ENCODE assay signal across 2 cellular contexts in genomic region chr19:18815673-18816072, GRCh38.
TF ChIP-seq lines count a peak whose summit lies in the region.

No MANE protein-coding gene starts in this region.

TF ChIP-seq in IMR-90, 13 proteins besides CTCF, POLR2A, EP300 and RAD21:
- TF ChIP-seq, protein P1, sequence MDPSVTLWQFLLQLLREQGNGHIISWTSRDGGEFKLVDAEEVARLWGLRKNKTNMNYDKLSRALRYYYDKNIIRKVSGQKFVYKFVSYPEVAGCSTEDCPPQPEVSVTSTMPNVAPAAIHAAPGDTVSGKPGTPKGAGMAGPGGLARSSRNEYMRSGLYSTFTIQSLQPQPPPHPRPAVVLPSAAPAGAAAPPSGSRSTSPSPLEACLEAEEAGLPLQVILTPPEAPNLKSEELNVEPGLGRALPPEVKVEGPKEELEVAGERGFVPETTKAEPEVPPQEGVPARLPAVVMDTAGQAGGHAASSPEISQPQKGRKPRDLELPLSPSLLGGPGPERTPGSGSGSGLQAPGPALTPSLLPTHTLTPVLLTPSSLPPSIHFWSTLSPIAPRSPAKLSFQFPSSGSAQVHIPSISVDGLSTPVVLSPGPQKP (IDR thresholded peaks at IDR 0.05; ENCODE audit: borderline replicate concordance, low read depth, low read length) = no peak
- TF ChIP-seq CEBPB (IDR thresholded peaks at IDR 0.05; ENCODE audit: low read depth, low read length) (no peak), FOS (IDR thresholded peaks at IDR 0.05; ENCODE audit: low read depth, low read length) (no peak), SMC3 (IDR thresholded peaks at IDR 0.05; ENCODE audit: low read depth, low read length) (no peak), MAFK (IDR thresholded peaks at IDR 0.05; ENCODE audit: low read depth, low read length) (no peak), NFE2L2 (IDR thresholded peaks at IDR 0.05; ENCODE audit: low read depth, low read length) (no peak), MXI1 (IDR thresholded peaks at IDR 0.05; ENCODE audit: borderline replicate concordance, low read depth, low read length) (no peak), RFX5 (IDR thresholded peaks at IDR 0.05; ENCODE audit: low read depth, low read length) (no peak), MAZ (IDR thresholded peaks at IDR 0.05; ENCODE audit: borderline replicate concordance, low read depth, low read length) (no peak)
- TF ChIP-seq, protein P2, sequence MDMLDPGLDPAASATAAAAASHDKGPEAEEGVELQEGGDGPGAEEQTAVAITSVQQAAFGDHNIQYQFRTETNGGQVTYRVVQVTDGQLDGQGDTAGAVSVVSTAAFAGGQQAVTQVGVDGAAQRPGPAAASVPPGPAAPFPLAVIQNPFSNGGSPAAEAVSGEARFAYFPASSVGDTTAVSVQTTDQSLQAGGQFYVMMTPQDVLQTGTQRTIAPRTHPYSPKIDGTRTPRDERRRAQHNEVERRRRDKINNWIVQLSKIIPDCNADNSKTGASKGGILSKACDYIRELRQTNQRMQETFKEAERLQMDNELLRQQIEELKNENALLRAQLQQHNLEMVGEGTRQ (IDR thresholded peaks at IDR 0.05; ENCODE audit: low read depth, low read length) = no peak

TF ChIP-seq in K562, 482 proteins besides CTCF, POLR2A, EP300 and RAD21:
- TF ChIP-seq ZNF584 (CRISPR knock-in tag; IDR thresholded peaks at IDR 0.05; ENCODE audit: low read depth) (no peak), RBM25 (IDR thresholded peaks at IDR 0.05; ENCODE audit: low read depth, low read length, severe bottlenecking) (peak; percentile 15), HNRNPL (IDR thresholded peaks at IDR 0.05; ENCODE audit: low read depth, low read length) (no peak), EWSR1 (IDR thresholded peaks at IDR 0.05; ENCODE audit: borderline replicate concordance, low read depth, partially characterized antibody) (no peak), SIX5 (IDR thresholded peaks at IDR 0.05; ENCODE audit: borderline replicate concordance in 1 of 2, insufficient read depth in 1 of 2, low read depth in 1 of 2, low read length in 2 of 2) (no peak), TCF7 (IDR thresholded peaks at IDR 0.05; ENCODE audit: borderline replicate concordance) (no peak), SIN3B (IDR thresholded peaks at IDR 0.05; ENCODE audit: low read depth) (no peak), SRSF7 (optimal IDR thresholded peaks at IDR 0.05; ENCODE audit: low read depth, low read length) (no peak), ZFP36 (IDR thresholded peaks at IDR 0.05; ENCODE audit: low read depth, low read length, partially characterized antibody) (peak; percentile 45), ZNF609 (CRISPR knock-in tag; IDR thresholded peaks at IDR 0.05; ENCODE audit: borderline replicate concordance) (no peak), GMEB1 (CRISPR knock-in tag; IDR thresholded peaks at IDR 0.05) (no peak), ZNF121 (CRISPR knock-in tag; conservative IDR thresholded peaks at IDR 0.05) (0 out of 2 replicates have a peak, but pooled peaks have one; percentile 2), ETV1 (tag; conservative IDR thresholded peaks at IDR 0.05; ENCODE audit: low read depth) (no peak)
- TF ChIP-seq, protein P3, sequence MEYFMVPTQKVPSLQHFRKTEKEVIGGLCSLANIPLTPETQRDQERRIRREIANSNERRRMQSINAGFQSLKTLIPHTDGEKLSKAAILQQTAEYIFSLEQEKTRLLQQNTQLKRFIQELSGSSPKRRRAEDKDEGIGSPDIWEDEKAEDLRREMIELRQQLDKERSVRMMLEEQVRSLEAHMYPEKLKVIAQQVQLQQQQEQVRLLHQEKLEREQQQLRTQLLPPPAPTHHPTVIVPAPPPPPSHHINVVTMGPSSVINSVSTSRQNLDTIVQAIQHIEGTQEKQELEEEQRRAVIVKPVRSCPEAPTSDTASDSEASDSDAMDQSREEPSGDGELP (CRISPR knock-in tag; IDR thresholded peaks at IDR 0.05; ENCODE audit: borderline replicate concordance) = no peak
- TF ChIP-seq, protein P4, sequence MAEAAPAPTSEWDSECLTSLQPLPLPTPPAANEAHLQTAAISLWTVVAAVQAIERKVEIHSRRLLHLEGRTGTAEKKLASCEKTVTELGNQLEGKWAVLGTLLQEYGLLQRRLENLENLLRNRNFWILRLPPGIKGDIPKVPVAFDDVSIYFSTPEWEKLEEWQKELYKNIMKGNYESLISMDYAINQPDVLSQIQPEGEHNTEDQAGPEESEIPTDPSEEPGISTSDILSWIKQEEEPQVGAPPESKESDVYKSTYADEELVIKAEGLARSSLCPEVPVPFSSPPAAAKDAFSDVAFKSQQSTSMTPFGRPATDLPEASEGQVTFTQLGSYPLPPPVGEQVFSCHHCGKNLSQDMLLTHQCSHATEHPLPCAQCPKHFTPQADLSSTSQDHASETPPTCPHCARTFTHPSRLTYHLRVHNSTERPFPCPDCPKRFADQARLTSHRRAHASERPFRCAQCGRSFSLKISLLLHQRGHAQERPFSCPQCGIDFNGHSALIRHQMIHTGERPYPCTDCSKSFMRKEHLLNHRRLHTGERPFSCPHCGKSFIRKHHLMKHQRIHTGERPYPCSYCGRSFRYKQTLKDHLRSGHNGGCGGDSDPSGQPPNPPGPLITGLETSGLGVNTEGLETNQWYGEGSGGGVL (CRISPR knock-in tag; IDR thresholded peaks at IDR 0.05) = no peak
